Comparison of ENCODE assay signal across 21 cellular contexts in the genomic region with DNA sequence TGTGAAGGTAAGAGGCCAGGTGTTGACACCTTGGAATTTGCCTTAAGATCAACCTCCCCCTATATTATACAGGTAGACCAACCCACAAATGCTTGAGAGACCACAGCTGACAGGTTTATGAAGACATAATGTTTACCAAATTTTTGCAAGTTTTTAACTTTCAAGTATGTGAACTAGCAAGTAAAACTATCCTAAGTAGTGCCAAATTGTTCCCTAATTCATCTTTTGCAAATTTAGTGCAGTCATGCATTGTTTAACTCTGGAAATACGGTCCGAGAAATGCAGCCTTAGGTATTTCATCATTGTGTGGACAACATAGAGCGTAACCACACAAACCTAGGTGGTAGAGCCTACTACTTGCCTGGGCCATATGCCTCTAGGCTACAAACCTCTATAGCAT. TPM values are rescaled to one million over a fixed set of nuclear protein-coding genes. Genes with fewer than 3 reads are reported as not detected.
A peak's percentile ranks its signal among the peaks of the same experiment; 100 is the strongest.
DNase-seq lines count a peak whose midpoint lies in the region; ATAC-seq and TF ChIP-seq lines count a peak whose summit lies in the region.
"Had no signal": no experiment of that assay in that cellular context is flagged by ENCODE, and none has a peak within 500 bp of the region (broad histone marks: within the 10 kb centered on the region; RNA-seq: fewer than 3 reads in every experiment).

No MANE protein-coding gene starts in this region.

- no peak overlapping the region for H3K4me3 Mint-ChIP-seq in activated CD4-positive, alpha-beta T cell treated with anti-CD3 and anti-CD28 coated beads for 36 hours
- H3K4me3 Mint-ChIP-seq in CD8-positive, alpha-beta T cell = no peak overlapping the region
- no peak overlapping the region for H3K4me3 Mint-ChIP-seq in activated naive CD8-positive, alpha-beta T cell treated with anti-CD3 and anti-CD28 coated beads, Interleukin-2, amount 50 U/mL, for 24 hours
- H3K4me3 Mint-ChIP-seq in naive thymus-derived CD8-positive, alpha-beta T cell = peak overlapping the region in 4 of 10 donors; percentile 26 to 66 (median 44)

- no peak for DNase-seq in activated CD4-positive, alpha-beta T cell treated with anti-CD3 and anti-CD28 coated beads for 36 hours
- DNase-seq in activated CD4-positive, alpha-beta T cell treated with anti-CD3 and anti-CD28 coated beads, Interleukin-2, amount 50 U/mL, for 48 hours = no peak
- no peak for DNase-seq in CD8-positive, alpha-beta T cell
- no peak for DNase-seq in activated naive CD8-positive, alpha-beta T cell treated with anti-CD3 and anti-CD28 coated beads, Interleukin-2, amount 50 U/mL, for 24 hours
- DNase-seq in naive thymus-derived CD8-positive, alpha-beta T cell = no peak
- no peak for DNase-seq in NCI-H2171 treated with DMSO at 0.1 percent for 48 hours (lab: John Stamatoyannopoulos, UW)
- DNase-seq: activated effector memory CD4-positive, alpha-beta T cell treated with Interleukin-2 at 50 U/mL for 16 hours; anterior cingulate cortex; Caco-2; dermis blood vessel endothelial cell; DMS79; GM23248; NCI-H1105 treated with DMSO at 0.1 percent for 48 hours; NCI-H2081; NCI-H345; NCI-H82; transverse colon had no signal

- intact Hi-C loops in activated CD4-positive, alpha-beta T cell treated with anti-CD3 and anti-CD28 coated beads for 36 hours (cut with DNase I, micrococcal nuclease) = no loop called here
- intact Hi-C loops in CD8-positive, alpha-beta T cell (cut with DNase I, micrococcal nuclease) = no loop called here

- peaks cover 48% of the 10 kb centered on the region for H3K4me1 Mint-ChIP-seq in activated CD4-positive, alpha-beta T cell treated with anti-CD3 and anti-CD28 coated beads for 36 hours
- H3K4me1 Mint-ChIP-seq in CD8-positive, alpha-beta T cell (ENCODE audit: low read depth) = peaks cover 66% of the 10 kb centered on the region
- peaks cover 48% of the 10 kb centered on the region for H3K4me1 Mint-ChIP-seq in activated naive CD8-positive, alpha-beta T cell treated with anti-CD3 and anti-CD28 coated beads, Interleukin-2, amount 50 U/mL, for 24 hours
- H3K4me1 Mint-ChIP-seq in naive thymus-derived CD8-positive, alpha-beta T cell = peaks cover 36 to 66% (median 63%) of the 10 kb centered on the region in 4 donors

- TF ChIP-seq CTCF in CD8-positive, alpha-beta T cell (IDR thresholded peaks at IDR 0.05) = no peak

- no peak overlapping the region for H3K27ac ChIP-seq in CD8-positive, alpha-beta T cell (ENCODE audit: low read depth, low read length)
- H3K27ac ChIP-seq: cardiac muscle cell, GM23248, neutrophil, transverse colon had no signal

- no peak overlapping the region for H3K4me3 ChIP-seq in CD8-positive, alpha-beta T cell (ENCODE audit: low read depth, low read length)
- H3K4me3 ChIP-seq: cardiac muscle cell, GM23248, transverse colon had no signal

- H3K36me3 ChIP-seq in CD8-positive, alpha-beta T cell (ENCODE audit: insufficient read depth, low read length) = peaks cover 47% of the 10 kb centered on the region
- H3K36me3 ChIP-seq: cardiac muscle cell had no signal

- ATAC-seq in activated CD4-positive, alpha-beta T cell treated with anti-CD3 and anti-CD28 coated beads for 36 hours = no peak
- no peak for ATAC-seq in CD8-positive, alpha-beta T cell
- ATAC-seq in activated naive CD8-positive, alpha-beta T cell treated with anti-CD3 and anti-CD28 coated beads, Interleukin-2, amount 50 U/mL, for 24 hours = no peak
- ATAC-seq in naive thymus-derived CD8-positive, alpha-beta T cell = no peak
- ATAC-seq in GM21423 (IDR thresholded peaks at IDR 0.05; ENCODE audit: unreplicated experiment) (no peak), HG03378 (IDR thresholded peaks at IDR 0.05; ENCODE audit: unreplicated experiment) (no peak)

- peaks cover 56% of the 10 kb centered on the region for H3K4me1 ChIP-seq in CD8-positive, alpha-beta T cell (ENCODE audit: insufficient read depth, low read length)

- no peaks in the 10 kb centered on the region for H3K27me3 Mint-ChIP-seq in activated CD4-positive, alpha-beta T cell treated with anti-CD3 and anti-CD28 coated beads for 36 hours
- no peaks in the 10 kb centered on the region for H3K27me3 Mint-ChIP-seq in CD8-positive, alpha-beta T cell (ENCODE audit: low read depth)
- H3K27me3 Mint-ChIP-seq in activated naive CD8-positive, alpha-beta T cell treated with anti-CD3 and anti-CD28 coated beads, Interleukin-2, amount 50 U/mL, for 24 hours = no peaks in the 10 kb centered on the region
- H3K27me3 Mint-ChIP-seq in naive thymus-derived CD8-positive, alpha-beta T cell = no peaks in the 10 kb centered on the region

- H3K9me3 Mint-ChIP-seq in activated CD4-positive, alpha-beta T cell treated with anti-CD3 and anti-CD28 coated beads for 36 hours (ENCODE audit: low read depth) = no peaks in the 10 kb centered on the region
- no peaks in the 10 kb centered on the region for H3K9me3 Mint-ChIP-seq in CD8-positive, alpha-beta T cell
- no peaks in the 10 kb centered on the region for H3K9me3 Mint-ChIP-seq in activated naive CD8-positive, alpha-beta T cell treated with anti-CD3 and anti-CD28 coated beads, Interleukin-2, amount 50 U/mL, for 24 hours
- H3K9me3 Mint-ChIP-seq in naive thymus-derived CD8-positive, alpha-beta T cell = no peaks in the 10 kb centered on the region

- no peaks in the 10 kb centered on the region for H3K27me3 ChIP-seq in CD8-positive, alpha-beta T cell (ENCODE audit: insufficient read depth, low read length)
- H3K27me3 ChIP-seq: cardiac muscle cell, neutrophil, transverse colon had no signal

- H3K27ac Mint-ChIP-seq in activated CD4-positive, alpha-beta T cell treated with anti-CD3 and anti-CD28 coated beads for 36 hours = peak overlapping the region; percentile 29
- peak overlapping the region; percentile 93 for H3K27ac Mint-ChIP-seq in CD8-positive, alpha-beta T cell
- H3K27ac Mint-ChIP-seq in activated naive CD8-positive, alpha-beta T cell treated with anti-CD3 and anti-CD28 coated beads, Interleukin-2, amount 50 U/mL, for 24 hours = peak overlapping the region; percentile 76
- peak overlapping the region; percentile 91 to 97 (median 94) for H3K27ac Mint-ChIP-seq in naive thymus-derived CD8-positive, alpha-beta T cell

- peaks cover 71% of the 10 kb centered on the region for H3K36me3 Mint-ChIP-seq in activated CD4-positive, alpha-beta T cell treated with anti-CD3 and anti-CD28 coated beads for 36 hours (ENCODE audit: low read depth)
- peaks cover 73% of the 10 kb centered on the region for H3K36me3 Mint-ChIP-seq in CD8-positive, alpha-beta T cell
- H3K36me3 Mint-ChIP-seq in activated naive CD8-positive, alpha-beta T cell treated with anti-CD3 and anti-CD28 coated beads, Interleukin-2, amount 50 U/mL, for 24 hours (ENCODE audit: low read depth) = peaks cover 62% of the 10 kb centered on the region
- peaks cover 9 to 78% (median 33%) of the 10 kb centered on the region in 3 donors for H3K36me3 Mint-ChIP-seq in naive thymus-derived CD8-positive, alpha-beta T cell

- CTCF ChIA-PET in activated CD4-positive, alpha-beta T cell treated with anti-CD3 and anti-CD28 coated beads for 36 hours (lab: Charles Lee) = interaction anchor here (2.4 to 3.9 kb wide), 2 partner anchors 10 to 108 kb away, joined by 14 to 18 read pairs; no protein-coding TSS in a partner anchor
- CTCF ChIA-PET in CD8-positive, alpha-beta T cell (lab: Charles Lee) = interaction anchor here (1.0 to 6.4 kb wide), 3 partner anchors 10 to 121 kb away, joined by 4 to 50 read pairs (median 10); no protein-coding TSS in a partner anchor

- no peaks in the 10 kb centered on the region for H3K9me3 ChIP-seq in CD8-positive, alpha-beta T cell (ENCODE audit: low read length)
- H3K9me3 ChIP-seq: Caco-2, neutrophil, transverse colon had no signal

- POLR2A ChIA-PET in activated CD4-positive, alpha-beta T cell treated with anti-CD3 and anti-CD28 coated beads for 36 hours (lab: Charles Lee) = no interaction called here
- POLR2A ChIA-PET in CD8-positive, alpha-beta T cell (lab: Charles Lee) = no interaction called here
- POLR2A ChIA-PET in naive thymus-derived CD8-positive, alpha-beta T cell (lab: Charles Lee) = interaction anchor here (2.6 kb wide), 1 partner anchor 11 kb away, joined by 13 read pairs; a partner anchor contains a TSS

RNA-seq across cellular contexts. Expression of a gene that starts 10.7 kb away (rescaled TPM):
- 10 to 100 TPM; 51.6 to 70.7 TPM for total RNA-seq in activated CD4-positive, alpha-beta T cell treated with anti-CD3 and anti-CD28 coated beads for 36 hours
- 10 to 100 TPM; 87.4 to 90.2 TPM for total RNA-seq in CD8-positive, alpha-beta T cell
- 10 to 100 TPM; 37.2 to 38.0 TPM for total RNA-seq in naive thymus-derived CD8-positive, alpha-beta T cell
- polyA plus RNA-seq in naive thymus-derived CD8-positive, alpha-beta T cell = 10 to 100 TPM; 67.3 to 68.7 (median 68.6) TPM

Comparison
In these comparisons a context has a peak if more than half of its experiments do, and no peak if none do; other contexts are left out.
1. H3K27ac Mint-ChIP-seq: peak in every context shown above with its lines; median percentile 94 in naive thymus-derived CD8-positive, alpha-beta T cell; 93 in CD8-positive, alpha-beta T cell; 76 in activated naive CD8-positive, alpha-beta T cell treated with anti-CD3 and anti-CD28 coated beads, Interleukin-2, amount 50 U/mL, for 24 hours; 29 in activated CD4-positive, alpha-beta T cell treated with anti-CD3 and anti-CD28 coated beads for 36 hours.